ENCODE assay signal across 1 cellular context in genomic region chr2:23925702-23926288, GRCh38.
TF ChIP-seq lines count a peak whose summit lies in the region.

No MANE protein-coding gene starts in this region.

TF ChIP-seq in GM12878, 131 proteins besides CTCF, POLR2A, EP300 and RAD21 (continued from another document and continues in another):
- no peak for TF ChIP-seq NRF1 (conservative IDR thresholded peaks at IDR 0.05; ENCODE audit: low read depth, low read length)
- TF ChIP-seq RUNX3 (IDR thresholded peaks at IDR 0.05; ENCODE audit: low read length), result peak; percentile 98
- TF ChIP-seq ZBTB4 (CRISPR knock-in tag; IDR thresholded peaks at IDR 0.05), result no peak
- peak; percentile 92 for TF ChIP-seq CBFB (IDR thresholded peaks at IDR 0.05; ENCODE audit: low read depth)
- 0 out of 2 replicates have a peak, but pooled peaks have one; percentile 46 for TF ChIP-seq HDGF (IDR thresholded peaks at IDR 0.05)
- TF ChIP-seq RAD51 (IDR thresholded peaks at IDR 0.05), result no peak
- TF ChIP-seq CEBPZ (IDR thresholded peaks at IDR 0.05; ENCODE audit: low read depth, low read length), result no peak
- TF ChIP-seq MAX (IDR thresholded peaks at IDR 0.05; ENCODE audit: low read depth, low read length), result no peak
- TF ChIP-seq ZNF217 (IDR thresholded peaks at IDR 0.05), result peak; percentile 47; the same call in 1 of the 2 replicates
- TF ChIP-seq E4F1 (IDR thresholded peaks at IDR 0.05; ENCODE audit: borderline replicate concordance, partially characterized antibody), result no peak
- TF ChIP-seq RB1 (IDR thresholded peaks at IDR 0.05; ENCODE audit: borderline replicate concordance), result no peak
- TF ChIP-seq ZNF274 (IDR thresholded peaks at IDR 0.05; ENCODE audit: insufficient read depth, insufficient read length), result no peak
- TF ChIP-seq RELB (IDR thresholded peaks at IDR 0.05; ENCODE audit: low read depth), result peak; percentile 92
- peak; percentile 99 for TF ChIP-seq EED (IDR thresholded peaks at IDR 0.05; ENCODE audit: low read depth)
- TF ChIP-seq EGR1 (IDR thresholded peaks at IDR 0.05; ENCODE audit: borderline replicate concordance in 1 of 2, low read depth in 2 of 2, low read length in 2 of 2), result peak in 1 of 2 experiments; percentile 79; a peak in 2 of 3 replicates
- TF ChIP-seq NR2F1 (conservative IDR thresholded peaks at IDR 0.05), result peak; percentile 67
- TF ChIP-seq MTA3 (IDR thresholded peaks at IDR 0.05; ENCODE audit: borderline replicate concordance, low read length), result peak; percentile 32; the same call in 1 of the 2 replicates
- TF ChIP-seq NFYA (IDR thresholded peaks at IDR 0.05; ENCODE audit: borderline replicate concordance, low read depth, low read length), result no peak
- peak; percentile 66 for TF ChIP-seq FOXM1 (IDR thresholded peaks at IDR 0.05; ENCODE audit: low read depth, low read length)
- TF ChIP-seq CEBPB (IDR thresholded peaks at IDR 0.05; ENCODE audit: borderline replicate concordance in 1 of 2, low read depth in 2 of 2, low read length in 2 of 2), result no peak
- TF ChIP-seq WRNIP1 (IDR thresholded peaks at IDR 0.05; ENCODE audit: borderline replicate concordance, low read depth, low read length), result 0 out of 2 replicates have a peak, but pooled peaks have one; percentile 68
- TF ChIP-seq REST (IDR thresholded peaks at IDR 0.05; ENCODE audit: low read depth, low read length), result peak; percentile 44; the same call in 1 of the 2 replicates
- no peak for TF ChIP-seq JUND (IDR thresholded peaks at IDR 0.05; ENCODE audit: low read depth, low read length)
- TF ChIP-seq ELK1 (IDR thresholded peaks at IDR 0.05; ENCODE audit: low read depth, low read length), result no peak
- peak; percentile 95 to 96 for TF ChIP-seq IKZF2 (IDR thresholded peaks at IDR 0.05)
- peak; percentile 60; the same call in 1 of the 2 replicates for TF ChIP-seq CHD2 (IDR thresholded peaks at IDR 0.05; ENCODE audit: borderline replicate concordance, low read depth, low read length)
- no peak for TF ChIP-seq BCLAF1 (IDR thresholded peaks at IDR 0.05)
- peak; percentile 89 for TF ChIP-seq PML (IDR thresholded peaks at IDR 0.05; ENCODE audit: low read length)
- 0 out of 2 replicates have a peak, but pooled peaks have one; percentile 30 for TF ChIP-seq ZSCAN29 (IDR thresholded peaks at IDR 0.05)
- 0 out of 2 replicates have a peak, but pooled peaks have one; percentile 78 for TF ChIP-seq SMARCA5 (IDR thresholded peaks at IDR 0.05)
- TF ChIP-seq PRDM15 (CRISPR knock-in tag; IDR thresholded peaks at IDR 0.05), result no peak
- no peak for TF ChIP-seq ESRRA (IDR thresholded peaks at IDR 0.05; ENCODE audit: low read length)
- TF ChIP-seq DPF2 (IDR thresholded peaks at IDR 0.05), result peak; percentile 91
- TF ChIP-seq SP1 (IDR thresholded peaks at IDR 0.05; ENCODE audit: low read depth, low read length), result peak; percentile 63
